12 cellular contexts compared by ENCODE assay signal in genomic region chr9:89996717-89997116, GRCh38.
DNase-seq lines count a peak whose midpoint lies in the region; ATAC-seq and TF ChIP-seq lines count a peak whose summit lies in the region.
"Had no signal": no experiment of that assay in that cellular context is flagged by ENCODE, and none has a peak within 500 bp of the region (broad histone marks: within the 10 kb centered on the region; RNA-seq: fewer than 3 reads in every experiment).

No MANE protein-coding gene starts in this region.

- intact Hi-C loops in HCT116 (cut with micrococcal nuclease): loop anchor here (1.0 kb wide), 1 partner anchor 393 kb away; no protein-coding TSS in a partner anchor
- intact Hi-C loops in activated CD4-positive, alpha-beta memory T cell treated with anti-CD3 and anti-CD28 coated beads for 36 hours (cut with micrococcal nuclease): no loop called here

- peak; percentile 45 for TF ChIP-seq RAD21 in HCT116 (IDR thresholded peaks at IDR 0.05; ENCODE audit: low read depth)

- ATAC-seq in HCT116 (peak; percentile 55), gastroesophageal sphincter (no peak), HG02610 (IDR thresholded peaks at IDR 0.05; ENCODE audit: unreplicated experiment) (no peak)

- H3K27me3 ChIP-seq in HCT116 (ENCODE audit: insufficient read depth, low read length) (peaks cover 21% of the 10 kb centered on the region), neural progenitor cell (no peaks in the 10 kb centered on the region), gastroesophageal sphincter (no peaks in the 10 kb centered on the region)

- H3K9ac ChIP-seq in HCT116 (ENCODE audit: low read length) (no peak overlapping the region), neural progenitor cell (no peak overlapping the region)

- H3F3A ChIP-seq in neural progenitor cell (ENCODE audit: low read depth): no peaks in the 10 kb centered on the region

- TF ChIP-seq EP300 in gastroesophageal sphincter (IDR thresholded peaks at IDR 0.05): no peak

- no peak overlapping the region for H3K27ac Mint-ChIP-seq in activated CD4-positive, alpha-beta memory T cell treated with anti-CD3 and anti-CD28 coated beads for 36 hours
- no peak overlapping the region for H3K27ac Mint-ChIP-seq in neural progenitor cell

- DNase-seq in activated CD4-positive, alpha-beta T cell treated with anti-CD3 and anti-CD28 coated beads for 48 hours: peak; percentile 15
- DNase-seq in activated CD4-positive, alpha-beta T cell treated with anti-CD3 and anti-CD28 coated beads, Interleukin-2, amount 50 U/mL, for 4 hours: no peak
- DNase-seq in HCT116 (ENCODE audit: low read depth, low spot score) (no peak), neural progenitor cell (ENCODE audit: low spot score) (no peak), SKM-1 treated with dmso at 0.1 percent for 144 hours (lab: John Stamatoyannopoulos, UW; ENCODE audit: unreplicated experiment) (no peak)
- peak; percentile 49 for DNase-seq in activated CD4-positive, alpha-beta memory T cell treated with anti-CD3 and anti-CD28 coated beads for 36 hours
- DNase-seq: activated effector memory CD4-positive, alpha-beta T cell treated with anti-CD3 and anti-CD28 coated beads, Interleukin-2, amount 50 U/mL, for 16 hours; C1 segment of cervical spinal cord; naive B cell had no signal

- H3K4me1 ChIP-seq in HCT116 (ENCODE audit: control insufficient read depth in 1 of 2, insufficient read depth in 2 of 2, low read length in 2 of 2) (peaks cover 7 to 11% of the 10 kb centered on the region in 2 experiments; a peak in 3 of 4 replicates), neural progenitor cell (peaks cover 22% of the 10 kb centered on the region), gastroesophageal sphincter (peaks cover 10 to 75% (median 25%) of the 10 kb centered on the region in 3 donors)

- H2AFZ ChIP-seq in HCT116 (ENCODE audit: low read depth, low read length, poor library complexity, severe bottlenecking) (no peak overlapping the region), neural progenitor cell (replicated peaks) (no peak overlapping the region)

- RAD21 ChIA-PET in HCT116 (lab: Charles Lee; ENCODE audit: low non-redundant PET in 1 of 2, low total read pairs in 2 of 2, uncharacterized antibody in 2 of 2, unreplicated experiment in 2 of 2): no interaction called here

- H3K27me3 Mint-ChIP-seq in activated CD4-positive, alpha-beta memory T cell treated with anti-CD3 and anti-CD28 coated beads for 36 hours: peaks cover under 1% of the 10 kb centered on the region
- H3K27me3 Mint-ChIP-seq in neural progenitor cell (ENCODE audit: insufficient read depth, low read depth): peaks cover 12% of the 10 kb centered on the region
- H3K27me3 Mint-ChIP-seq: central memory CD8-positive, alpha-beta T cell; naive B cell had no signal

- no peaks in the 10 kb centered on the region for H3K36me3 Mint-ChIP-seq in activated CD4-positive, alpha-beta memory T cell treated with anti-CD3 and anti-CD28 coated beads for 36 hours
- H3K36me3 Mint-ChIP-seq in neural progenitor cell: no peaks in the 10 kb centered on the region
- H3K36me3 Mint-ChIP-seq: naive B cell had no signal

- no peak overlapping the region for H3K27ac ChIP-seq in HCT116 (ENCODE audit: low read depth, low read length)
- H3K27ac ChIP-seq in neural progenitor cell: no peak overlapping the region
- no peak overlapping the region for H3K27ac ChIP-seq in gastroesophageal sphincter

- TF ChIP-seq CTCF in HCT116 (IDR thresholded peaks at IDR 0.05 in 2 of 3, conservative IDR thresholded peaks at IDR 0.05 in 1 of 3; ENCODE audit: borderline replicate concordance in 1 of 3, insufficient read depth in 1 of 3, low read depth in 2 of 3, low read length in 2 of 3) (peak in 1 of 3 experiments; percentile 12; a peak in 1 of 6 replicates), neural progenitor cell (IDR thresholded peaks at IDR 0.05) (no peak), gastroesophageal sphincter (IDR thresholded peaks at IDR 0.05) (no peak)

- no TSS peak for BruUV-seq in HCT116 (replicated peaks; lab: Mats Ljungman, UMichigan)

- 94% methylated on average over 2 of the region's 3 CpGs; no CpG with 5 or more reads in 1 of the 2 donors for WGBS in gastroesophageal sphincter (ENCODE audit: low coverage in 1 of 2), 2 donors

- H3K4me3 ChIP-seq in HCT116 (replicated peaks in 1 of 2; ENCODE audit: low read depth in 1 of 2, low read length in 2 of 2) (no peak overlapping the region), neural progenitor cell (no peak overlapping the region), gastroesophageal sphincter (no peak overlapping the region)

- CTCF ChIA-PET in HCT116 (lab: Charles Lee): no interaction called here
- CTCF ChIA-PET in activated CD4-positive, alpha-beta memory T cell treated with anti-CD3 and anti-CD28 coated beads for 36 hours (lab: Charles Lee): no interaction called here

- POLR2A ChIA-PET in HCT116 (lab: Charles Lee): no interaction called here
- POLR2A ChIA-PET in activated CD4-positive, alpha-beta memory T cell treated with anti-CD3 and anti-CD28 coated beads for 36 hours (lab: Charles Lee): no interaction called here

- H3K36me3 ChIP-seq in HCT116 (ENCODE audit: control insufficient read depth in 1 of 2, insufficient read depth in 2 of 2, low read length in 2 of 2) (no peaks in the 10 kb centered on the region), neural progenitor cell (no peaks in the 10 kb centered on the region), gastroesophageal sphincter (no peaks in the 10 kb centered on the region)

- H3K9me3 ChIP-seq in HCT116 (ENCODE audit: control insufficient read depth in 1 of 2, insufficient read depth in 1 of 2, low read depth in 1 of 2, low read length in 2 of 2) (no peaks in the 10 kb centered on the region), neural progenitor cell (ENCODE audit: low read depth) (no peaks in the 10 kb centered on the region), gastroesophageal sphincter (peaks cover 0 to 5% (median 0%) of the 10 kb centered on the region in 3 donors)

- H3K79me2 ChIP-seq in HCT116 (ENCODE audit: insufficient read depth, low read length) (no peaks in the 10 kb centered on the region), neural progenitor cell (ENCODE audit: low read depth) (no peaks in the 10 kb centered on the region)

- H3K9me2 ChIP-seq in HCT116 (ENCODE audit: insufficient read depth): no peaks in the 10 kb centered on the region

- no peaks in the 10 kb centered on the region for H4K20me1 ChIP-seq in HCT116 (ENCODE audit: insufficient read depth)
- no peaks in the 10 kb centered on the region for H4K20me1 ChIP-seq in neural progenitor cell (ENCODE audit: low read depth)

- TF ChIP-seq POLR2A in HCT116 (IDR thresholded peaks at IDR 0.05; ENCODE audit: borderline replicate concordance, extremely low read depth, insufficient read depth, insufficient read length) (no peak), gastroesophageal sphincter (IDR thresholded peaks at IDR 0.05) (no peak)

- H3K4me2 ChIP-seq in HCT116 (ENCODE audit: low read length) (no peak overlapping the region), neural progenitor cell (no peak overlapping the region)

- H3K9me3 Mint-ChIP-seq in activated CD4-positive, alpha-beta memory T cell treated with anti-CD3 and anti-CD28 coated beads for 36 hours: no peaks in the 10 kb centered on the region
- no peaks in the 10 kb centered on the region for H3K9me3 Mint-ChIP-seq in neural progenitor cell
- H3K9me3 Mint-ChIP-seq: central memory CD8-positive, alpha-beta T cell; naive B cell had no signal

- H3K4me3 Mint-ChIP-seq in activated CD4-positive, alpha-beta memory T cell treated with anti-CD3 and anti-CD28 coated beads for 36 hours: no peak overlapping the region
- peak overlapping the region; percentile 25 for H3K4me3 Mint-ChIP-seq in neural progenitor cell
- H3K4me3 Mint-ChIP-seq: central memory CD8-positive, alpha-beta T cell; naive B cell had no signal

- H3K4me1 Mint-ChIP-seq in activated CD4-positive, alpha-beta memory T cell treated with anti-CD3 and anti-CD28 coated beads for 36 hours (ENCODE audit: low read depth): peaks cover 29% of the 10 kb centered on the region
- H3K4me1 Mint-ChIP-seq in neural progenitor cell: peaks cover 31% of the 10 kb centered on the region

TF ChIP-seq in HCT116, 20 proteins besides CTCF, POLR2A, EP300 and RAD21:
- TF ChIP-seq REST (IDR thresholded peaks at IDR 0.05; ENCODE audit: low read depth) (no peak), YY1 (IDR thresholded peaks at IDR 0.05; ENCODE audit: extremely low read depth, insufficient replicate concordance, low read depth, low read length) (no peak), ELF1 (IDR thresholded peaks at IDR 0.05; ENCODE audit: borderline replicate concordance, low read depth) (no peak), SRF (IDR thresholded peaks at IDR 0.05; ENCODE audit: low read depth) (no peak), SIN3A (IDR thresholded peaks at IDR 0.05; ENCODE audit: low read depth) (no peak), POLR2AphosphoS5 (IDR thresholded peaks at IDR 0.05; ENCODE audit: low read depth, low read length) (no peak), JUND (IDR thresholded peaks at IDR 0.05) (no peak)

Comparison
In these comparisons a context has a peak if more than half of its experiments do, and no peak if none do; other contexts are left out.
1. DNase-seq: peak in activated CD4-positive, alpha-beta T cell treated with anti-CD3 and anti-CD28 coated beads for 48 hours (single experiment) and activated CD4-positive, alpha-beta memory T cell treated with anti-CD3 and anti-CD28 coated beads for 36 hours (single experiment); none in activated CD4-positive, alpha-beta T cell treated with anti-CD3 and anti-CD28 coated beads, Interleukin-2, amount 50 U/mL, for 4 hours (0 of 2), HCT116 (single experiment), neural progenitor cell (single experiment) and SKM-1 treated with dmso at 0.1 percent for 144 hours (single experiment).